ENCODE assay signal across 8 cellular contexts in the genomic region with DNA sequence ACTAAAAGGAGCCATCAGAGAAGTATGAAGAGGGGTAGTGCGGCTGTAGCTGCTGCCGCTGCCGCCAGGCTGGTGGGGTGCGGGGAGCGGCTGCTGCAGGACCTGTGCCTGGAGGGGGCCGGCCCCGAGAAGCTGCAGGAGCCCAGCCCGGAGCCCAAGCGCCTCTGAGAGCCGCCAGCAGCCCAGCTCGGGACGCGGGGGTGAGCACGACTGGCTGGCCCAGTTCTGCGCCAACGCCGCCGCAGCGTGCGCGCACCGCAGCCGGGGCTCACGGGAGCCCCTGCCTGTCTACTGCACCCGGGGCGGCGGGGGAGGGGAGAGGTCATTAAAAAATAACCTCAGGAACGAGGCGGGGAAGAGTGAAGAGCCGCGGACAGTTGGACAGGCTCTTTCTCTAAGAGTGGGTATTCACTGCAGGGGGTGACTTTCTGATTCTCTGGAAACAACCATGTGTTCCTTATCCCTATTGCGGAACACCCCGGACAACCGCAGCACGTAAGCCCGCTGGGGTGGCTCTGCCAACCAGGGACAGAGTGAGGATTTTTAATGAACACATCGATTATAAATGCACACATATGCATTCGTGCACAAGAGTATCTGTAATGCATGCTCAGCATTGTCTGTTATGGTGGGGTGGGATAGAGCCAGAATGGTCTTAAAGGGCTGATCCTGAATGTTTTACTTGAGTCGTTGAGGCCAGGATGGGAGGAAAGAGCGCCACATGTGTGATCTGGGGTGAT. TPM values are rescaled to one million over a fixed set of nuclear protein-coding genes. Genes with fewer than 3 reads are reported as not detected.
DNase-seq lines count a peak whose midpoint lies in the region; ATAC-seq, FAIRE-seq and TF ChIP-seq lines count a peak whose summit lies in the region.

No MANE protein-coding gene starts in this region.

- H3K27me3 ChIP-seq in ACC112 (ENCODE audit: insufficient read depth, low read length), result peaks cover 81% of the 10 kb centered on the region
- no peaks in the 10 kb centered on the region for H3K27me3 ChIP-seq in psoas muscle (ENCODE audit: insufficient read depth in 3 of 3, low read length in 2 of 3)

- H3K27ac ChIP-seq in ACC112 (ENCODE audit: low read depth, low read length), result no peak overlapping the region
- peak overlapping the region; percentile 78 for H3K27ac ChIP-seq in psoas muscle

- no peaks in the 10 kb centered on the region for H3K79me2 ChIP-seq in ACC112 (ENCODE audit: control insufficient read depth, insufficient read depth, low read length, unreplicated experiment)

- intact Hi-C loops in left ventricle myocardium superior (cut with micrococcal nuclease) (no loop called here), psoas muscle (cut with DNase I) (loop anchor here (1.0 to 5.0 kb wide), 4 partner anchors 40 to 120 kb away; a partner anchor contains a TSS)

- no peak for TF ChIP-seq CTCF in psoas muscle (IDR thresholded peaks at IDR 0.05)

- H3K4me1 ChIP-seq in ACC112 (ENCODE audit: control insufficient read depth, insufficient read depth, low read length, unreplicated experiment) (peaks cover 5% of the 10 kb centered on the region), psoas muscle (peaks cover 26% of the 10 kb centered on the region)

- H3K9me3 ChIP-seq in psoas muscle, result no peaks in the 10 kb centered on the region

- H3K4me3 ChIP-seq in ACC112 (ENCODE audit: low read depth, low read length) (peak overlapping the region; percentile 69), psoas muscle (peak overlapping the region; percentile 81)

- FAIRE-seq in RCC 7860 (lab: Jason Lieb, UNC), result no peak

- H2AFZ ChIP-seq in ACC112 (ENCODE audit: low read length, unreplicated experiment), result no peak overlapping the region

- DNase-seq in activated naive CD4-positive, alpha-beta T cell treated with anti-CD3 and anti-CD28 coated beads, Interleukin-2, amount 50 U/mL, for 16 hours, result peak; percentile 17
- DNase-seq in left ventricle myocardium superior (peak; percentile 80), psoas muscle (peak; percentile 50 to 81), NCI-H146 treated with DMSO at 0.1 percent for 48 hours (lab: John Stamatoyannopoulos, UW; ENCODE audit: unreplicated experiment) (no peak), RCC 7860 (ENCODE audit: low spot score) (no peak)

- 2 to 3% (median 2%) methylated on average over 38 to 40 of the region's 40 CpGs for WGBS in psoas muscle, 3 donors

- ATAC-seq in GM19025 (IDR thresholded peaks at IDR 0.05; ENCODE audit: low read depth, unreplicated experiment), result peak; percentile 37
- ATAC-seq in HG03378 (IDR thresholded peaks at IDR 0.05; ENCODE audit: unreplicated experiment), result peak; percentile 42
- peak; percentile 94 for ATAC-seq in left ventricle myocardium superior
- ATAC-seq in psoas muscle, result peak; percentile 76 to 85 (median 81)

- H3K36me3 ChIP-seq in ACC112 (ENCODE audit: insufficient read depth, low read length) (no peaks in the 10 kb centered on the region), psoas muscle (ENCODE audit: insufficient read depth in 1 of 2, low read depth in 1 of 2) (no peaks in the 10 kb centered on the region)

RNA-seq across cellular contexts. Expression of a gene that starts 0.5 kb away (rescaled TPM):
- total RNA-seq in left ventricle myocardium superior (13.0 TPM), psoas muscle (1 to 10 TPM; 2.2 to 4.6 (median 2.9) TPM)
- 1 to 10 TPM in 1 of 3 donors, under 1 TPM in 2; 0.51 to 2.9 (median 0.63) TPM for polyA plus RNA-seq in psoas muscle

RNA-seq across cellular contexts. Expression of a gene that starts 41.2 kb away (rescaled TPM):
- total RNA-seq in left ventricle myocardium superior, result 5.3 TPM
- total RNA-seq in psoas muscle, result 1 to 10 TPM; 1.4 to 2.2 (median 1.7) TPM
- polyA plus RNA-seq in psoas muscle, result 1 to 10 TPM; 1.3 to 5.1 (median 2.4) TPM

Comparison
In these comparisons a context has a peak if more than half of its experiments do, and no peak if none do; other contexts are left out.
1. ATAC-seq: peak in every context shown above with its lines; median percentile 94 in left ventricle myocardium superior; 81 in psoas muscle; 42 in HG03378; 37 in GM19025.
2. DNase-seq: peak in activated naive CD4-positive, alpha-beta T cell treated with anti-CD3 and anti-CD28 coated beads, Interleukin-2, amount 50 U/mL, for 16 hours (single experiment), left ventricle myocardium superior (single experiment) and psoas muscle (2 of 2); none in NCI-H146 treated with DMSO at 0.1 percent for 48 hours (single experiment) and RCC 7860 (single experiment).